37 cellular contexts compared by ENCODE assay signal in the genomic region with DNA sequence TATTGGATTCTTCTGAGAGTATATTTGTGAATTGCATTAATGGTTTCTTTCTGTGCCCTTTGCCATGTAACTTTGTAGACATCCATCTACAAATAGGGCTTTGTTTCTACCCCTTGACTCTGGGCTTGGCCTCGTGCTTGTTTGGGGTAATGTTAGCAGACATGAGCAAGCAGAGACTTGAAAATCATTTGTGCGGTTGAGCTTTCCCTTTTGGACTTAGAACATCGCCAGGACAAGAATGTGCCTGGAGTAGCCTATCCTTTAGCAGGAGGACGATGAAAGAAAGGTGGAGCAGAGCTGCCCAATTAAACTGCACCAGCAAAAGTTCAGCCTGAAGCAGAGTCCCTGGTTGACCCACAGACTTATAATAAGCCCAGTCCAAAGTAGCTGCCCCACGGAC.
"Had no signal": no experiment of that assay in that cellular context is flagged by ENCODE, and none has a peak within 500 bp of the region (broad histone marks: within the 10 kb centered on the region; RNA-seq: fewer than 3 reads in every experiment).

No MANE protein-coding gene starts in this region.

- DNase-seq: activated B cell treated with CpG ODN at 0.5 μM for 24 hours; activated CD4-positive, alpha-beta memory T cell treated with anti-CD3 and anti-CD28 coated beads, Interleukin-2, amount 10 ng/mL, durations not matched to agents 7 days and 5 days; activated CD4-positive, alpha-beta T cell treated with anti-CD3 and anti-CD28 coated beads for 48 hours; activated CD4-positive, CD25-positive, alpha-beta regulatory T cell treated with anti-CD3 and anti-CD28 coated beads, Interleukin-2, amount 50 U/mL, for 72 hours; activated CD8-positive, alpha-beta memory T cell treated with anti-CD3 and anti-CD28 coated beads for 24 hours; activated CD8-positive, alpha-beta memory T cell treated with anti-CD3 and anti-CD28 coated beads, Interleukin-2, amount 10 ng/mL, durations not matched to agents 7 days and 5 days; activated CD8-positive, alpha-beta memory T cell treated with anti-CD3 and anti-CD28 coated beads, Interleukin-2, amount 50 U/mL, for 48 hours; activated effector memory CD4-positive, alpha-beta T cell treated with Interleukin-2 at 50 U/mL for 16 hours; activated naive CD4-positive, alpha-beta T cell treated with anti-CD3 and anti-CD28 coated beads, Interleukin-2, amount 10 ng/mL, durations not matched to agents 7 days and 5 days; activated naive CD8-positive, alpha-beta T cell treated with anti-CD3 and anti-CD28 coated beads, Interleukin-2, amount 50 U/mL, for 24 hours; activated T-cell treated with anti-CD3 and anti-CD28 coated beads, Interleukin-2, amount 50 U/mL, for 48 hours; anterior cingulate cortex; Kasumi-1; KG1; MM.1S; MV-4-11; NCI-H1092; NCI-H1436 treated with DMSO at 0.1 percent for 48 hours; NCI-H187; NCI-H2029 treated with DMSO at 0.1 percent for 48 hours; NCI-H2107; NCI-H2171; NCI-H2227 treated with DMSO at 0.1 percent for 48 hours; NCI-H446; NCI-H510A treated with DMSO at 0.1 percent for 48 hours; NCI-H526 treated with DMSO at 0.1 percent for 48 hours; Right ventricle myocardium superior; SW 1271; T-helper 1 cell; T-helper 2 cell; T-helper 9 cell had no signal

- H3K36me3 ChIP-seq: cardiac muscle cell had no signal

- H3K27ac Mint-ChIP-seq: activated B cell treated with CpG ODN at 0.5 μM for 24 hours; activated CD4-positive, alpha-beta memory T cell treated with anti-CD3 and anti-CD28 coated beads, Interleukin-2, amount 10 ng/mL, durations not matched to agents 7 days and 5 days; activated CD8-positive, alpha-beta memory T cell treated with anti-CD3 and anti-CD28 coated beads, Interleukin-2, amount 10 ng/mL, durations not matched to agents 7 days and 5 days; activated naive CD4-positive, alpha-beta T cell treated with anti-CD3 and anti-CD28 coated beads, Interleukin-2, amount 10 ng/mL, durations not matched to agents 7 days and 5 days; activated naive CD8-positive, alpha-beta T cell; activated naive CD8-positive, alpha-beta T cell treated with anti-CD3 and anti-CD28 coated beads, Interleukin-2, amount 50 U/mL, for 24 hours had no signal

- H3K9me3 Mint-ChIP-seq: activated B cell treated with CpG ODN at 0.5 μM for 24 hours; activated CD4-positive, alpha-beta memory T cell treated with anti-CD3 and anti-CD28 coated beads, Interleukin-2, amount 10 ng/mL, durations not matched to agents 7 days and 5 days; activated naive CD4-positive, alpha-beta T cell treated with anti-CD3 and anti-CD28 coated beads, Interleukin-2, amount 10 ng/mL, durations not matched to agents 7 days and 5 days; activated naive CD8-positive, alpha-beta T cell treated with anti-CD3 and anti-CD28 coated beads, Interleukin-2, amount 50 U/mL, for 24 hours; central memory CD8-positive, alpha-beta T cell had no signal

- H3K27me3 ChIP-seq: cardiac muscle cell had no signal

- H3K27me3 Mint-ChIP-seq: activated B cell treated with CpG ODN at 0.5 μM for 24 hours; activated CD4-positive, alpha-beta memory T cell treated with anti-CD3 and anti-CD28 coated beads, Interleukin-2, amount 10 ng/mL, durations not matched to agents 7 days and 5 days; activated CD8-positive, alpha-beta memory T cell treated with anti-CD3 and anti-CD28 coated beads, Interleukin-2, amount 10 ng/mL, durations not matched to agents 7 days and 5 days; activated naive CD4-positive, alpha-beta T cell treated with anti-CD3 and anti-CD28 coated beads, Interleukin-2, amount 10 ng/mL, durations not matched to agents 7 days and 5 days; activated naive CD8-positive, alpha-beta T cell; activated naive CD8-positive, alpha-beta T cell treated with anti-CD3 and anti-CD28 coated beads, Interleukin-2, amount 50 U/mL, for 24 hours had no signal

- H3K4me3 ChIP-seq: cardiac muscle cell had no signal

- H3K4me1 Mint-ChIP-seq: activated B cell treated with CpG ODN at 0.5 μM for 24 hours; activated CD4-positive, alpha-beta memory T cell treated with anti-CD3 and anti-CD28 coated beads, Interleukin-2, amount 10 ng/mL, durations not matched to agents 7 days and 5 days; activated CD8-positive, alpha-beta memory T cell treated with anti-CD3 and anti-CD28 coated beads, Interleukin-2, amount 10 ng/mL, durations not matched to agents 7 days and 5 days; activated naive CD4-positive, alpha-beta T cell treated with anti-CD3 and anti-CD28 coated beads, Interleukin-2, amount 10 ng/mL, durations not matched to agents 7 days and 5 days; activated naive CD8-positive, alpha-beta T cell treated with anti-CD3 and anti-CD28 coated beads, Interleukin-2, amount 50 U/mL, for 24 hours; central memory CD8-positive, alpha-beta T cell had no signal

- ATAC-seq: activated CD8-positive, alpha-beta memory T cell treated with anti-CD3 and anti-CD28 coated beads, Interleukin-2, amount 10 ng/mL, durations not matched to agents 7 days and 5 days; activated naive CD8-positive, alpha-beta T cell treated with anti-CD3 and anti-CD28 coated beads, Interleukin-2, amount 50 U/mL, for 24 hours; Panc1 had no signal

- H3K27ac ChIP-seq: cardiac muscle cell, VCaP had no signal

- H3K36me3 Mint-ChIP-seq: activated CD8-positive, alpha-beta memory T cell treated with anti-CD3 and anti-CD28 coated beads, Interleukin-2, amount 10 ng/mL, durations not matched to agents 7 days and 5 days; activated naive CD4-positive, alpha-beta T cell treated with anti-CD3 and anti-CD28 coated beads, Interleukin-2, amount 10 ng/mL, durations not matched to agents 7 days and 5 days; activated naive CD8-positive, alpha-beta T cell; brain had no signal

- H3K4me3 Mint-ChIP-seq: activated B cell treated with CpG ODN at 0.5 μM for 24 hours; activated CD4-positive, alpha-beta memory T cell treated with anti-CD3 and anti-CD28 coated beads, Interleukin-2, amount 10 ng/mL, durations not matched to agents 7 days and 5 days; activated CD8-positive, alpha-beta memory T cell treated with anti-CD3 and anti-CD28 coated beads, Interleukin-2, amount 10 ng/mL, durations not matched to agents 7 days and 5 days; activated naive CD4-positive, alpha-beta T cell treated with anti-CD3 and anti-CD28 coated beads, Interleukin-2, amount 10 ng/mL, durations not matched to agents 7 days and 5 days; activated naive CD8-positive, alpha-beta T cell; activated naive CD8-positive, alpha-beta T cell treated with anti-CD3 and anti-CD28 coated beads, Interleukin-2, amount 50 U/mL, for 24 hours; brain; central memory CD8-positive, alpha-beta T cell had no signal
